ENCODE assay signal across 14 cellular contexts in genomic region chr5:158485604-158486081, GRCh38.
DNase-seq lines count a peak whose midpoint lies in the region; ATAC-seq and TF ChIP-seq lines count a peak whose summit lies in the region.
"Had no signal": no experiment of that assay in that cellular context is flagged by ENCODE, and none has a peak within 500 bp of the region (broad histone marks: within the 10 kb centered on the region; RNA-seq: fewer than 3 reads in every experiment).

No MANE protein-coding gene starts in this region.

- H3K27me3 ChIP-seq in adipocyte (replicated peaks; ENCODE audit: control insufficient read depth, insufficient read depth, low read length) (no peaks in the 10 kb centered on the region), gastroesophageal sphincter (no peaks in the 10 kb centered on the region), upper lobe of right lung (no peaks in the 10 kb centered on the region)

- H3K9ac ChIP-seq in adipocyte (ENCODE audit: low read length) = no peak overlapping the region

- TF ChIP-seq EP300 in gastroesophageal sphincter (IDR thresholded peaks at IDR 0.05) = no peak

- H3K27ac Mint-ChIP-seq in nephron = peak overlapping the region; percentile 48 to 83 (median 66)
- H3K27ac Mint-ChIP-seq: stimulated activated naive CD8-positive, alpha-beta T cell treated with anti-CD3 and anti-CD28 coated beads, Interleukin-15, Interleukin-2, amounts not matched to agents 100 ng/mL and 50 ng/mL, for 24 hours had no signal

- H3K36me3 Mint-ChIP-seq in nephron (ENCODE audit: low read depth) = no peaks in the 10 kb centered on the region
- H3K36me3 Mint-ChIP-seq: CD8-positive, alpha-beta memory T cell had no signal

- TF ChIP-seq POLR2A in gastroesophageal sphincter (IDR thresholded peaks at IDR 0.05) = no peak

- no peak for TF ChIP-seq CTCF in gastroesophageal sphincter (IDR thresholded peaks at IDR 0.05)
- no peak for TF ChIP-seq CTCF in nephron (IDR thresholded peaks at IDR 0.05; ENCODE audit: unreplicated experiment in 3 of 3)
- no peak for TF ChIP-seq CTCF in upper lobe of right lung (IDR thresholded peaks at IDR 0.05)

- H3K9me3 Mint-ChIP-seq in nephron = no peaks in the 10 kb centered on the region
- H3K9me3 Mint-ChIP-seq: activated T-cell treated with anti-CD3 and anti-CD28 coated beads, Interleukin-2, amount 50 U/mL, for 4 hours; stimulated activated naive CD8-positive, alpha-beta T cell treated with anti-CD3 and anti-CD28 coated beads, Interleukin-15, Interleukin-2, amounts not matched to agents 100 ng/mL and 50 ng/mL, for 24 hours had no signal

- H3K27ac ChIP-seq in gastroesophageal sphincter = peak overlapping the region; percentile 41 to 76 (median 64)
- no peak overlapping the region for H3K27ac ChIP-seq in upper lobe of right lung

- H3K36me3 ChIP-seq in adipocyte (ENCODE audit: control insufficient read depth, insufficient read depth, low read length, severe bottlenecking) (no peaks in the 10 kb centered on the region), gastroesophageal sphincter (no peaks in the 10 kb centered on the region), upper lobe of right lung (no peaks in the 10 kb centered on the region)
- H3K36me3 ChIP-seq: HAP-1 had no signal

- H3K9me3 ChIP-seq in adipocyte (ENCODE audit: control insufficient read depth, low read length) = no peaks in the 10 kb centered on the region
- H3K9me3 ChIP-seq in gastroesophageal sphincter = no peaks in the 10 kb centered on the region
- no peaks in the 10 kb centered on the region for H3K9me3 ChIP-seq in upper lobe of right lung
- H3K9me3 ChIP-seq: HAP-1 had no signal

- H3K4me3 ChIP-seq in adipocyte (ENCODE audit: low read length) (no peak overlapping the region), gastroesophageal sphincter (no peak overlapping the region), upper lobe of right lung (no peak overlapping the region)
- H3K4me3 ChIP-seq: HAP-1 had no signal

- H3K4me1 ChIP-seq in adipocyte (ENCODE audit: control insufficient read depth, insufficient read depth, low read length) (peaks cover 60% of the 10 kb centered on the region), gastroesophageal sphincter (peaks cover 26 to 64% (median 38%) of the 10 kb centered on the region in 3 donors), upper lobe of right lung (peaks cover 8% of the 10 kb centered on the region)
- H3K4me1 ChIP-seq: HAP-1 had no signal

- DNase-seq in adipocyte (ENCODE audit: low read depth) = peak; percentile 88
- DNase-seq in upper lobe of right lung = no peak
- no peak for DNase-seq in stimulated activated CD4-positive, alpha-beta T cell treated with anti-CD3 and anti-CD28 coated beads, Interleukin-4, amount 100 ng/mL, for 24 hours
- DNase-seq in hypothalamus (lab: John Stamatoyannopoulos, UW) = no peak
- no peak for DNase-seq in HuH-7.5 (ENCODE audit: low spot score)
- DNase-seq: activated T-cell treated with anti-CD3 and anti-CD28 coated beads, Interleukin-2, amount 50 U/mL, for 4 hours; CD8-positive, alpha-beta memory T cell; NCI-H1105; NCI-H446; PC-3 had no signal

- 24 to 33% methylated on average over 1 to 5 of the region's 6 CpGs for WGBS in gastroesophageal sphincter (ENCODE audit: low coverage in 1 of 2), 2 donors

- peaks cover 4% of the 10 kb centered on the region for H3K27me3 Mint-ChIP-seq in nephron (ENCODE audit: low read depth)

- no peak overlapping the region for H3K4me3 Mint-ChIP-seq in nephron
- H3K4me3 Mint-ChIP-seq: activated T-cell treated with anti-CD3 and anti-CD28 coated beads, Interleukin-2, amount 50 U/mL, for 4 hours; CD8-positive, alpha-beta memory T cell; stimulated activated naive CD8-positive, alpha-beta T cell treated with anti-CD3 and anti-CD28 coated beads, Interleukin-15, Interleukin-2, amounts not matched to agents 100 ng/mL and 50 ng/mL, for 24 hours had no signal

- ATAC-seq in gastroesophageal sphincter = peak; percentile 44
- ATAC-seq in upper lobe of right lung = peak; percentile 66
- ATAC-seq: activated T-cell treated with anti-CD3 and anti-CD28 coated beads, Interleukin-2, amount 50 U/mL, for 4 hours; PC-3 had no signal

- peaks cover 63% of the 10 kb centered on the region for H3K4me1 Mint-ChIP-seq in nephron
- H3K4me1 Mint-ChIP-seq: CD8-positive, alpha-beta memory T cell had no signal

- intact Hi-C loops in upper lobe of right lung (cut with DNase I) = no loop called here
